In the genomic region with DNA sequence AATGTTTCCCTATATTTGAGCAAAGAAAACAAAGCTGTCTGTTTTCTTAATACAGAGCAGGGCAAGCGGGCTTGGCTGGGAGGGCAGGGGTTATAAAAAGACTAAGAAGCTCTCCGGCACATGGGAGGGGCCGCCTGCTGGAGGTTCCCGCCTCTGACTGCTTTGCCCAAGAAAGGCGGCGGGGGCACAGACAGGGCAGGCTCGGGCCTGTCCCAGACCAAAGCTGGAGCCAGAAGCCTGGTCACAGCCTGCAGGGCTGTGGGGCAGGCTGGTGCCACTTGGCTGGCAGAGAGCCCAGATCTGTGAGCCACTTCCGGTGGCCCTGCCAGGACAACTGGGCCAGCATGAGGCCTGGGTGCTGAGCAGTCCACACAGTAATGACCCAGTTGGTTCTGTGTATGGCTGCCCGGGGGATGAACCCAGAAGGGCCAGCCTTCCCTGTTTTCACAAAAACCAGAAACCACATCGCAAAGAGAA, we compare ENCODE assay signal across 8 cellular contexts.
DNase-seq lines count a peak whose midpoint lies in the region; ATAC-seq, FAIRE-seq and TF ChIP-seq lines count a peak whose summit lies in the region.

No MANE protein-coding gene starts in this region.

- DNase-seq in A673 (ENCODE audit: low spot score), result peak; percentile 43
- DNase-seq in NCI-H2227 treated with DMSO at 0.1 percent for 48 hours (lab: John Stamatoyannopoulos, UW), result peak; percentile 10
- no peak for DNase-seq in activated naive CD8-positive, alpha-beta T cell treated with anti-CD3 and anti-CD28 coated beads, Interleukin-2, amount 10 ng/mL, durations not matched to agents 7 days and 5 days
- DNase-seq in cardiac muscle cell (ENCODE audit: low read depth in 1 of 2, low spot score in 1 of 2), result peak; percentile 65 to 71
- peak; percentile 86 to 97 (median 91) for DNase-seq in pancreas
- DNase-seq in HuH-7 (ENCODE audit: low spot score), result no peak
- DNase-seq in activated CD4-positive, alpha-beta T cell treated with anti-CD3 and anti-CD28 coated beads, Interleukin-2, amount 50 U/mL, for 48 hours, result no peak

- H3K27me3 ChIP-seq in A673 (replicated peaks; ENCODE audit: insufficient read depth, low read depth, low read length, poor library complexity), result no peaks in the 10 kb centered on the region
- no peaks in the 10 kb centered on the region for H3K27me3 ChIP-seq in cardiac muscle cell
- no peaks in the 10 kb centered on the region for H3K27me3 ChIP-seq in pancreas

- POLR2A ChIA-PET in A673 (lab: Charles Lee; ENCODE audit: low non-redundant PET), result no interaction called here
- POLR2A ChIA-PET in activated naive CD8-positive, alpha-beta T cell treated with anti-CD3 and anti-CD28 coated beads, Interleukin-2, amount 10 ng/mL, durations not matched to agents 7 days and 5 days (lab: Charles Lee), result no interaction called here

- no peak overlapping the region for H3K4me3 ChIP-seq in A673 (ENCODE audit: low read depth, low read length, poor library complexity, severe bottlenecking)
- no peak overlapping the region for H3K4me3 ChIP-seq in cardiac muscle cell
- no peak overlapping the region for H3K4me3 ChIP-seq in pancreas

- BruUV-seq in A673 (replicated peaks; lab: Mats Ljungman, UMichigan), result no TSS peak

- H3K4me1 ChIP-seq in A673 (ENCODE audit: insufficient read depth, low read length, poor library complexity, severe bottlenecking) (no peaks in the 10 kb centered on the region), cardiac muscle cell (ENCODE audit: low read depth) (peaks cover 9% of the 10 kb centered on the region), pancreas (peaks cover 13 to 25% (median 19%) of the 10 kb centered on the region in 3 donors)

- ATAC-seq in GM18867 (IDR thresholded peaks at IDR 0.05; ENCODE audit: unreplicated experiment) (peak; percentile 38), pancreas (peak; percentile 91 to 93 (median 92))
- ATAC-seq in activated naive CD8-positive, alpha-beta T cell treated with anti-CD3 and anti-CD28 coated beads, Interleukin-2, amount 10 ng/mL, durations not matched to agents 7 days and 5 days (ENCODE audit: low read depth), result peak; percentile 49

- H3K27ac ChIP-seq in A673 (ENCODE audit: low read depth, low read length, poor library complexity, severe bottlenecking) (peak overlapping the region; percentile 40), cardiac muscle cell (peak overlapping the region; percentile 59), pancreas (peak overlapping the region; percentile 56 to 82 (median 64))

- WGBS in pancreas, 2 donors, result 6 to 10% methylated on average over 10 of the region's 10 CpGs

- peak overlapping the region; percentile 24 for H3K4me3 Mint-ChIP-seq in activated naive CD8-positive, alpha-beta T cell treated with anti-CD3 and anti-CD28 coated beads, Interleukin-2, amount 10 ng/mL, durations not matched to agents 7 days and 5 days

- CTCF ChIA-PET in A673 (lab: Charles Lee), result no interaction called here

- H3K36me3 ChIP-seq in A673 (ENCODE audit: insufficient read depth, low read length, poor library complexity, severe bottlenecking), result no peaks in the 10 kb centered on the region
- no peaks in the 10 kb centered on the region for H3K36me3 ChIP-seq in cardiac muscle cell
- H3K36me3 ChIP-seq in pancreas, result no peaks in the 10 kb centered on the region

- H3K9me3 ChIP-seq in A673 (ENCODE audit: low read depth, low read length, poor library complexity, severe bottlenecking) (no peaks in the 10 kb centered on the region), cardiac muscle cell (ENCODE audit: low read depth) (no peaks in the 10 kb centered on the region), pancreas (no peaks in the 10 kb centered on the region)

- no peak for FAIRE-seq in pancreas (lab: Jason Lieb, UNC)

- no peaks in the 10 kb centered on the region for H3K9me3 Mint-ChIP-seq in activated naive CD8-positive, alpha-beta T cell treated with anti-CD3 and anti-CD28 coated beads, Interleukin-2, amount 10 ng/mL, durations not matched to agents 7 days and 5 days

- no peaks in the 10 kb centered on the region for H3K27me3 Mint-ChIP-seq in activated naive CD8-positive, alpha-beta T cell treated with anti-CD3 and anti-CD28 coated beads, Interleukin-2, amount 10 ng/mL, durations not matched to agents 7 days and 5 days

- H3K36me3 Mint-ChIP-seq in activated naive CD8-positive, alpha-beta T cell treated with anti-CD3 and anti-CD28 coated beads, Interleukin-2, amount 10 ng/mL, durations not matched to agents 7 days and 5 days, result no peaks in the 10 kb centered on the region

- H3K4me1 Mint-ChIP-seq in activated naive CD8-positive, alpha-beta T cell treated with anti-CD3 and anti-CD28 coated beads, Interleukin-2, amount 10 ng/mL, durations not matched to agents 7 days and 5 days, result peaks cover 21% of the 10 kb centered on the region

- intact Hi-C loops in A673 (cut with micrococcal nuclease; ENCODE audit: unreplicated experiment), result no loop called here
- intact Hi-C loops in pancreas (cut with DNase I), result no loop called here

- H3K27ac Mint-ChIP-seq in activated naive CD8-positive, alpha-beta T cell treated with anti-CD3 and anti-CD28 coated beads, Interleukin-2, amount 10 ng/mL, durations not matched to agents 7 days and 5 days, result no peak overlapping the region

- no peak for TF ChIP-seq CTCF in A673 (conservative IDR thresholded peaks at IDR 0.05; ENCODE audit: low read depth, low read length)
- TF ChIP-seq CTCF in cardiac muscle cell (IDR thresholded peaks at IDR 0.05; ENCODE audit: low read depth, low read length), result peak; percentile 10
- TF ChIP-seq CTCF in pancreas (IDR thresholded peaks at IDR 0.05), result no peak

Comparison
In these comparisons a context has a peak if more than half of its experiments do, and no peak if none do; other contexts are left out.
1. DNase-seq: peak in A673 (single experiment), NCI-H2227 treated with DMSO at 0.1 percent for 48 hours (single experiment), cardiac muscle cell (2 of 2) and pancreas (6 of 6); none in activated naive CD8-positive, alpha-beta T cell treated with anti-CD3 and anti-CD28 coated beads, Interleukin-2, amount 10 ng/mL, durations not matched to agents 7 days and 5 days (single experiment), HuH-7 (single experiment) and activated CD4-positive, alpha-beta T cell treated with anti-CD3 and anti-CD28 coated beads, Interleukin-2, amount 50 U/mL, for 48 hours (0 of 2).
2. ATAC-seq: peak in every context shown above with its lines; median percentile 92 in pancreas; 49 in activated naive CD8-positive, alpha-beta T cell treated with anti-CD3 and anti-CD28 coated beads, Interleukin-2, amount 10 ng/mL, durations not matched to agents 7 days and 5 days; 38 in GM18867.
3. Peak in every context shown above with its lines, with median percentiles within 50 percentile points of each other: H3K27ac ChIP-seq.